ENCODE assay signal across 1 cellular context in the genomic region with DNA sequence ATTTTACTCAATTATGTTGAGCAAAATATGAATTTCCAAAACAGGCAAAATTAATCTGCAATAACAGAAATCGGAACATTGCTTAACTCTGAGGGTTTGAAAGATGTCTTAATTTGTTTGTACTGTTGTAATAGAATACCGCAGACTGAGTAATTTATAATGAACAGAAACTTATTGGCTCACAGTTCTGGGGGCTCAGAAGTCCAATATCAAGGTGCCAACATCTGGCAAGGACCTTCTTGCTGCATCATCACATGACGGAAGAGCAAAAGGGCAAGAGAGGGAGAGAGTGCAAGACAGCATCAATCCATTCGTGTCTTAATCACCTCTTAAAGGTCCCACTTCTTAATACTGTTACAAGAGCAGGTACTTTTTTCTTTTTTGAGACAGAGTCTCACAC.
TF ChIP-seq lines count a peak whose summit lies in the region.

No MANE protein-coding gene starts in this region.

TF ChIP-seq in K562, 482 proteins besides CTCF, POLR2A, EP300 and RAD21:
- TF ChIP-seq FUS (optimal IDR thresholded peaks at IDR 0.05; ENCODE audit: low read depth, low read length): no peak
- TF ChIP-seq FOS (IDR thresholded peaks at IDR 0.05; ENCODE audit: extremely low read depth, insufficient read length): no peak
- no peak for TF ChIP-seq PHTF2 (CRISPR knock-in tag; IDR thresholded peaks at IDR 0.05)
- TF ChIP-seq CEBPG (CRISPR knock-in tag; IDR thresholded peaks at IDR 0.05): no peak
- 0 out of 4 replicates have a peak, but pooled peaks of 1 of the 2 experiments have one; percentile 13 for TF ChIP-seq CEBPG (tag; conservative IDR thresholded peaks at IDR 0.05 in 1 of 2, IDR thresholded peaks at IDR 0.05 in 1 of 2)
- TF ChIP-seq ZNF311 (CRISPR knock-in tag; IDR thresholded peaks at IDR 0.05): no peak
TF ChIP-seq in K562: peak in this region for 1.
